In genomic region chr2:16180631-16181030, GRCh38 we compare ENCODE assay signal across 1 cellular context.
TF ChIP-seq lines count a peak whose summit lies in the region.

No MANE protein-coding gene starts in this region.

TF ChIP-seq in H1, 55 proteins besides CTCF, POLR2A, EP300 and RAD21 (continued from another document):
- TF ChIP-seq CHD7 (IDR thresholded peaks at IDR 0.05; ENCODE audit: insufficient replicate concordance, low read length) (no peak), SIN3A (conservative IDR thresholded peaks at IDR 0.05 in 1 of 2, IDR thresholded peaks at IDR 0.05 in 1 of 2; ENCODE audit: low read depth in 1 of 2, low read length in 2 of 2) (no peak), CBX8 (IDR thresholded peaks at IDR 0.05; ENCODE audit: borderline replicate concordance, low read depth, low read length) (no peak), ZNF274 (IDR thresholded peaks at IDR 0.05; ENCODE audit: borderline replicate concordance, extremely low read depth, low read length) (no peak), SUZ12 (IDR thresholded peaks at IDR 0.05; ENCODE audit: low read length) (no peak), FOSL1 (IDR thresholded peaks at IDR 0.05; ENCODE audit: insufficient read depth, low read depth, low read length) (no peak), KDM4A (IDR thresholded peaks at IDR 0.05; ENCODE audit: low read depth, low read length, severe bottlenecking) (no peak), BRCA1 (IDR thresholded peaks at IDR 0.05; ENCODE audit: low read depth, low read length) (no peak), NRF1 (IDR thresholded peaks at IDR 0.05; ENCODE audit: low read depth, low read length) (no peak), PHF8 (conservative IDR thresholded peaks at IDR 0.05; ENCODE audit: low read depth, low read length) (no peak), ATF2 (IDR thresholded peaks at IDR 0.05; ENCODE audit: low read length) (no peak), BCL11A (IDR thresholded peaks at IDR 0.05; ENCODE audit: low read depth in 2 of 2, low read length in 2 of 2) (no peak), SP1 (IDR thresholded peaks at IDR 0.05; ENCODE audit: low read depth, low read length) (no peak), MAFK (IDR thresholded peaks at IDR 0.05; ENCODE audit: low read depth, low read length) (no peak), ASH2L (IDR thresholded peaks at IDR 0.05; ENCODE audit: low read length) (no peak), SIRT6 (IDR thresholded peaks at IDR 0.05; ENCODE audit: low read length) (no peak), EZH2 (IDR thresholded peaks at IDR 0.05; ENCODE audit: low read depth, low read length, severe bottlenecking) (no peak)
- TF ChIP-seq, protein P1, sequence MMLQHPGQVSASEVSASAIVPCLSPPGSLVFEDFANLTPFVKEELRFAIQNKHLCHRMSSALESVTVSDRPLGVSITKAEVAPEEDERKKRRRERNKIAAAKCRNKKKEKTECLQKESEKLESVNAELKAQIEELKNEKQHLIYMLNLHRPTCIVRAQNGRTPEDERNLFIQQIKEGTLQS (IDR thresholded peaks at IDR 0.05; ENCODE audit: insufficient read depth, low read depth, low read length): no peak
- TF ChIP-seq, protein P2, sequence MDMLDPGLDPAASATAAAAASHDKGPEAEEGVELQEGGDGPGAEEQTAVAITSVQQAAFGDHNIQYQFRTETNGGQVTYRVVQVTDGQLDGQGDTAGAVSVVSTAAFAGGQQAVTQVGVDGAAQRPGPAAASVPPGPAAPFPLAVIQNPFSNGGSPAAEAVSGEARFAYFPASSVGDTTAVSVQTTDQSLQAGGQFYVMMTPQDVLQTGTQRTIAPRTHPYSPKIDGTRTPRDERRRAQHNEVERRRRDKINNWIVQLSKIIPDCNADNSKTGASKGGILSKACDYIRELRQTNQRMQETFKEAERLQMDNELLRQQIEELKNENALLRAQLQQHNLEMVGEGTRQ (IDR thresholded peaks at IDR 0.05; ENCODE audit: low read length): no peak
